1 cellular context compared by ENCODE assay signal in the genomic region with DNA sequence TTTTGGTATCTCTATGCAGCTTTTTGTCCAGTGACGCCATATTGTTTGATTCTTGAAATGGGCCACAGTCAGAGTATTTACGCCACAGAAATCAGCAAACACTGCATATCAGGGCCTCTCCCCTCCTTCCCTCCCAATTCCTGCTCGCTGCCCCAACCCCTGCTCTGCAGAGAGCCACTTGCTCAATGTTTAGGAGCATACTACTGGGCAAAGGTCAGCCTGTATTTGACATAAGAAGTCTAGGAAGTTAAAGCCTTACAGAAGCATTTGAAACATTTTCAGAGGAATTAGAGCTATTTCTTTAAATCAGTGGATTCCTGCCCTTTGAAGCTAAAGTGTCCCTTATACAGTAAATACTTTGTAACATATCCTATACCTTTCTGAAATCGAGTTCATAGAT.
TF ChIP-seq lines count a peak whose summit lies in the region.

No MANE protein-coding gene starts in this region.

TF ChIP-seq in A549, 52 proteins besides CTCF, POLR2A, EP300 and RAD21 (continued from another document):
- TF ChIP-seq CBX2 (IDR thresholded peaks at IDR 0.05; ENCODE audit: borderline replicate concordance, low read depth) (no peak), RCOR1 (IDR thresholded peaks at IDR 0.05; ENCODE audit: low read depth, low read length) (no peak), SMC3 (IDR thresholded peaks at IDR 0.05) (no peak), FOXS1 (CRISPR knock-in tag; IDR thresholded peaks at IDR 0.05) (no peak), JUNB (IDR thresholded peaks at IDR 0.05) (no peak), ESRRA (IDR thresholded peaks at IDR 0.05; ENCODE audit: borderline replicate concordance, low read length) (no peak), NFE2L2 (conservative IDR thresholded peaks at IDR 0.05; ENCODE audit: low read length) (no peak), PHF8 (IDR thresholded peaks at IDR 0.05; ENCODE audit: borderline replicate concordance, low read depth) (no peak), ATOH8 (CRISPR knock-in tag; IDR thresholded peaks at IDR 0.05; ENCODE audit: low read depth) (no peak)
- TF ChIP-seq, protein P1, sequence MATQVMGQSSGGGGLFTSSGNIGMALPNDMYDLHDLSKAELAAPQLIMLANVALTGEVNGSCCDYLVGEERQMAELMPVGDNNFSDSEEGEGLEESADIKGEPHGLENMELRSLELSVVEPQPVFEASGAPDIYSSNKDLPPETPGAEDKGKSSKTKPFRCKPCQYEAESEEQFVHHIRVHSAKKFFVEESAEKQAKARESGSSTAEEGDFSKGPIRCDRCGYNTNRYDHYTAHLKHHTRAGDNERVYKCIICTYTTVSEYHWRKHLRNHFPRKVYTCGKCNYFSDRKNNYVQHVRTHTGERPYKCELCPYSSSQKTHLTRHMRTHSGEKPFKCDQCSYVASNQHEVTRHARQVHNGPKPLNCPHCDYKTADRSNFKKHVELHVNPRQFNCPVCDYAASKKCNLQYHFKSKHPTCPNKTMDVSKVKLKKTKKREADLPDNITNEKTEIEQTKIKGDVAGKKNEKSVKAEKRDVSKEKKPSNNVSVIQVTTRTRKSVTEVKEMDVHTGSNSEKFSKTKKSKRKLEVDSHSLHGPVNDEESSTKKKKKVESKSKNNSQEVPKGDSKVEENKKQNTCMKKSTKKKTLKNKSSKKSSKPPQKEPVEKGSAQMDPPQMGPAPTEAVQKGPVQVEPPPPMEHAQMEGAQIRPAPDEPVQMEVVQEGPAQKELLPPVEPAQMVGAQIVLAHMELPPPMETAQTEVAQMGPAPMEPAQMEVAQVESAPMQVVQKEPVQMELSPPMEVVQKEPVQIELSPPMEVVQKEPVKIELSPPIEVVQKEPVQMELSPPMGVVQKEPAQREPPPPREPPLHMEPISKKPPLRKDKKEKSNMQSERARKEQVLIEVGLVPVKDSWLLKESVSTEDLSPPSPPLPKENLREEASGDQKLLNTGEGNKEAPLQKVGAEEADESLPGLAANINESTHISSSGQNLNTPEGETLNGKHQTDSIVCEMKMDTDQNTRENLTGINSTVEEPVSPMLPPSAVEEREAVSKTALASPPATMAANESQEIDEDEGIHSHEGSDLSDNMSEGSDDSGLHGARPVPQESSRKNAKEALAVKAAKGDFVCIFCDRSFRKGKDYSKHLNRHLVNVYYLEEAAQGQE (IDR thresholded peaks at IDR 0.05), result no peak
